12 cellular contexts compared by ENCODE assay signal in the genomic region with DNA sequence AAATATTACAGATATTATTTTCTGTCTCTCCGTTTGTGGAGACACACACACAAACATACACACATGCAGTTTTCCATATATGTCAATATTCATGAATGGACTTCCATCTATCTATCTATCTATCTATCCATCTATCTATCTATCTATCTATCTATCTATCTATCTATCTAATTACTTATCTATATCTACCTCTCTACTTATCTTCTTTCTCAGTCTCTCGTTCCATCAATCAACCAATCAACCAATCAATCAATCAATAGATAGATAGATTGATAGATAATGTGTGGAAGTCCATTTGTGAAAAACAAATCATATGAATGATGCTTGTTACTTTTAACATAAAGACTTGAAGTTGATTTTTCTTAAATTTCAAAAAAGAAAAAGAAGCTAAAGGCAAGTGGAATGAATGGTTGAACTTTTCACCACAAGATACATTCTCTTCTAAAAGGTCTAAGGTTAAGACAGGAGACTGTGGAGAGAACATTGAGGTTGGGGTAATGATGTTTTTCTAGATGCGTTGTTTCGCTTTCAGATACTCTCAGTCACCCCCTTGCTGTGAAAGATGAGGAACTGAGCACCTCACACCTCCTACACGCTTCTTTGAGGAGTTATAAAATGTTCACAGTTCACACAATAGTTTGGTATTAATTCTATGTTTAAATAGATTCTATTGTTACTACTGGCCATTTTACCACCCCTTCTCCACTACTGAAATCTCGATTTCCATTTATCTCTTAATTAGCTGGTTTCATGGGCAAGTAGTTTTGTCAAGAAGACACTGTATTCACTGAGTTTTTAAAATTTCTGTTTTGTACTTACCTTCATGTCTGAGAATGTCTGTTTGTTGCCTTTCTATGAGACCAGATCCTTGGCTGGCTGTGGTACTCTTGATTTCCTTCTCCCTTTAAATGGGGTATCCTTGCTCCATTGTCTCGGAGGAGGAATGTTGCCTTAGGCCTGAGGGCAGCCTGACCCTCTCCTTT.
DNase-seq lines count a peak whose midpoint lies in the region; ATAC-seq and TF ChIP-seq lines count a peak whose summit lies in the region.
"Had no signal": no experiment of that assay in that cellular context is flagged by ENCODE, and none has a peak within 500 bp of the region (broad histone marks: within the 10 kb centered on the region; RNA-seq: fewer than 3 reads in every experiment).

No MANE protein-coding gene starts in this region.

- intact Hi-C loops in CD4-positive, alpha-beta T cell (cut with DNase I, micrococcal nuclease) = no loop called here

- H3K27me3 Mint-ChIP-seq in activated T-cell treated with anti-CD3 and anti-CD28 coated beads, Interleukin-2, amount 50 U/mL, for 72 hours (ENCODE audit: low read depth) = peaks cover 33% of the 10 kb centered on the region
- H3K27me3 Mint-ChIP-seq in stimulated activated naive B cell treated with anti-CD40 and anti-IgM and Interleukin-4, amounts not matched to agents 10 μg/mL and 1 μg/mL and 100 μg/mL, for 72 hours = peaks cover 0 to 7% of the 10 kb centered on the region in 2 donors
- H3K27me3 Mint-ChIP-seq in CD4-positive, alpha-beta T cell = peaks cover 6% of the 10 kb centered on the region

- POLR2A ChIA-PET in CD4-positive, alpha-beta T cell (lab: Charles Lee) = no interaction called here

- peak overlapping the region; percentile 40 to 68 for H3K4me3 Mint-ChIP-seq in activated T-cell treated with anti-CD3 and anti-CD28 coated beads, Interleukin-2, amount 50 U/mL, for 72 hours
- no peak overlapping the region for H3K4me3 Mint-ChIP-seq in stimulated activated naive B cell treated with anti-CD40 and anti-IgM and Interleukin-4, amounts not matched to agents 10 μg/mL and 1 μg/mL and 100 μg/mL, for 72 hours
- no peak overlapping the region for H3K4me3 Mint-ChIP-seq in CD4-positive, alpha-beta T cell

- no peak overlapping the region for H3K27ac ChIP-seq in CD4-positive, alpha-beta T cell (ENCODE audit: low read depth, low read length)
- H3K27ac ChIP-seq: tibial artery had no signal

- H3K9me3 Mint-ChIP-seq in activated T-cell treated with anti-CD3 and anti-CD28 coated beads, Interleukin-2, amount 50 U/mL, for 72 hours = peaks cover 4% of the 10 kb centered on the region in 2 donors
- H3K9me3 Mint-ChIP-seq in stimulated activated naive B cell treated with anti-CD40 and anti-IgM and Interleukin-4, amounts not matched to agents 10 μg/mL and 1 μg/mL and 100 μg/mL, for 72 hours = peaks cover 8 to 9% of the 10 kb centered on the region in 2 donors
- peaks cover 6% of the 10 kb centered on the region for H3K9me3 Mint-ChIP-seq in CD4-positive, alpha-beta T cell

- H3K36me3 Mint-ChIP-seq in activated T-cell treated with anti-CD3 and anti-CD28 coated beads, Interleukin-2, amount 50 U/mL, for 72 hours (ENCODE audit: insufficient read depth in 2 of 2) = peaks cover 12 to 14% of the 10 kb centered on the region in 2 donors
- peaks cover 0 to 2% of the 10 kb centered on the region in 2 donors for H3K36me3 Mint-ChIP-seq in stimulated activated naive B cell treated with anti-CD40 and anti-IgM and Interleukin-4, amounts not matched to agents 10 μg/mL and 1 μg/mL and 100 μg/mL, for 72 hours
- no peaks in the 10 kb centered on the region for H3K36me3 Mint-ChIP-seq in CD4-positive, alpha-beta T cell (ENCODE audit: low read depth)

- no peak for TF ChIP-seq CTCF in CD4-positive, alpha-beta T cell (IDR thresholded peaks at IDR 0.05)

- peak; percentile 71 to 74 for ATAC-seq in activated T-cell treated with anti-CD3 and anti-CD28 coated beads, Interleukin-2, amount 50 U/mL, for 72 hours (replicated peaks in 1 of 2)
- peak; percentile 80 for ATAC-seq in GM21619 (IDR thresholded peaks at IDR 0.05; ENCODE audit: unreplicated experiment)
- ATAC-seq in HG03196 (IDR thresholded peaks at IDR 0.05; ENCODE audit: unreplicated experiment) = peak; percentile 90
- peak; percentile 66 to 71 for ATAC-seq in stimulated activated naive B cell treated with anti-CD40 and anti-IgM and Interleukin-4, amounts not matched to agents 10 μg/mL and 1 μg/mL and 100 μg/mL, for 72 hours (replicated peaks)
- no peak for ATAC-seq in CD4-positive, alpha-beta T cell (ENCODE audit: poor library complexity)
- ATAC-seq: HepG2 had no signal

- H3K4me1 Mint-ChIP-seq in activated T-cell treated with anti-CD3 and anti-CD28 coated beads, Interleukin-2, amount 50 U/mL, for 72 hours (ENCODE audit: low read depth) = peaks cover 35% of the 10 kb centered on the region
- H3K4me1 Mint-ChIP-seq in stimulated activated naive B cell treated with anti-CD40 and anti-IgM and Interleukin-4, amounts not matched to agents 10 μg/mL and 1 μg/mL and 100 μg/mL, for 72 hours = peaks cover 8 to 17% of the 10 kb centered on the region in 2 donors
- no peaks in the 10 kb centered on the region for H3K4me1 Mint-ChIP-seq in CD4-positive, alpha-beta T cell (ENCODE audit: low read depth)

- no peaks in the 10 kb centered on the region for H3K9me3 ChIP-seq in CD4-positive, alpha-beta T cell (ENCODE audit: control insufficient read depth, low read length)

- peak; percentile 21 to 28 for DNase-seq in activated T-cell treated with anti-CD3 and anti-CD28 coated beads, Interleukin-2, amount 50 U/mL, for 72 hours
- DNase-seq in activated T-cell treated with anti-CD3 and anti-CD28 coated beads, Interleukin-2, amount 50 U/mL, for 48 hours = no peak
- no peak for DNase-seq in stimulated activated naive B cell treated with anti-CD40 and anti-IgM and Interleukin-4, amounts not matched to agents 10 μg/mL and 1 μg/mL and 100 μg/mL, for 72 hours
- DNase-seq in NCI-H510A treated with DMSO at 0.1 percent for 48 hours (lab: John Stamatoyannopoulos, UW) = no peak
- no peak for DNase-seq in CD4-positive, alpha-beta T cell
- no peak for DNase-seq in kidney glomerular epithelial cell (lab: John Stamatoyannopoulos, UW)
- DNase-seq: activated gamma-delta T cell, NCI-H526 treated with DMSO at 0.1 percent for 48 hours, tibial artery had no signal

- CTCF ChIA-PET in CD4-positive, alpha-beta T cell (lab: Charles Lee) = no interaction called here

- H3K27me3 ChIP-seq in CD4-positive, alpha-beta T cell (ENCODE audit: control insufficient read depth, insufficient read depth, low read length) = no peaks in the 10 kb centered on the region
- H3K27me3 ChIP-seq: tibial artery had no signal

- peak overlapping the region; percentile 85 for H3K27ac Mint-ChIP-seq in activated T-cell treated with anti-CD3 and anti-CD28 coated beads, Interleukin-2, amount 50 U/mL, for 72 hours
- H3K27ac Mint-ChIP-seq in stimulated activated naive B cell treated with anti-CD40 and anti-IgM and Interleukin-4, amounts not matched to agents 10 μg/mL and 1 μg/mL and 100 μg/mL, for 72 hours = peak overlapping the region; percentile 16
- no peak overlapping the region for H3K27ac Mint-ChIP-seq in CD4-positive, alpha-beta T cell

Comparison
In these comparisons a context has a peak if more than half of its experiments do, and no peak if none do; other contexts are left out.
1. DNase-seq: peak in activated T-cell treated with anti-CD3 and anti-CD28 coated beads, Interleukin-2, amount 50 U/mL, for 72 hours (2 of 2); none in activated T-cell treated with anti-CD3 and anti-CD28 coated beads, Interleukin-2, amount 50 U/mL, for 48 hours (0 of 2), stimulated activated naive B cell treated with anti-CD40 and anti-IgM and Interleukin-4, amounts not matched to agents 10 μg/mL and 1 μg/mL and 100 μg/mL, for 72 hours (single experiment), NCI-H510A treated with DMSO at 0.1 percent for 48 hours (single experiment), CD4-positive, alpha-beta T cell (0 of 10) and kidney glomerular epithelial cell (single experiment).
2. H3K4me3 Mint-ChIP-seq: peak in activated T-cell treated with anti-CD3 and anti-CD28 coated beads, Interleukin-2, amount 50 U/mL, for 72 hours (2 of 2); none in stimulated activated naive B cell treated with anti-CD40 and anti-IgM and Interleukin-4, amounts not matched to agents 10 μg/mL and 1 μg/mL and 100 μg/mL, for 72 hours (0 of 2) and CD4-positive, alpha-beta T cell (single experiment).